In the genomic region with DNA sequence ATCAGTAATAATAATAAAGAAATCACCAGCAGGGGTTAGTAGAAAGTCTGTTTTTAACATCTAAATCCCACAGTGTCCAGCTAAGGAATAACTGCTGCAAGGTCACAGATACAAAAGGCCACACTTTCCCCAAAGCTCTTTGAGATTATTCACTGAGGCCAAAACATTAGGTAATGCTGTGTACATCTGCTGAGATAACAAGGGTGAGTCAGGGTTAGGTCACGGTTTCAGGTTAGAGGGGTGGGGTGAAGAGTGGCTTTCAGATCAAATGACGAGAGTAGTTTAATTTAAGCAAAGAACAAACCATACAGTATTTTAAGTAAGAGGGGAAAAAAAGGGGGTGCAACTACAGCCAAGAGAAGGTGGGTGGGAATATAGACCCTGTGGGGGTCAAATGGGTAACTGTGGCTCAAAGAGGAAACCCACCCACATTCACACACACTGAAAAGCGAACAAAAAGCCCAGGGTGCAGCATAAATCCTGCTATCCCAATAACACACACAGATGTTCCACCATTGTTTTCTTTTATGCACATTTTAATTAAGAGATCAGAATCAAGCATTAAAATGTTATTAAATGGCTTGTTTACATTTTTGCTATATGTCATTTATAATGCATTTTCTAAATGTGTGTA, we compare ENCODE assay signal across 8 cellular contexts.
DNase-seq lines count a peak whose midpoint lies in the region; TF ChIP-seq lines count a peak whose summit lies in the region.

No MANE protein-coding gene starts in this region.

- no peak overlapping the region for H3K4me3 ChIP-seq in MM.1S (ENCODE audit: low read length)
- H3K4me3 ChIP-seq in epithelial cell of esophagus (ENCODE audit: low read length), result no peak overlapping the region
- no peak overlapping the region for H3K4me3 ChIP-seq in tibial nerve

- peak overlapping the region; percentile 5; the same call in 1 of the 2 replicates for H3K4me2 ChIP-seq in MM.1S (ENCODE audit: low read depth, low read length)

- H3K27ac ChIP-seq in MM.1S (ENCODE audit: low read length) (no peak overlapping the region), tibial nerve (no peak overlapping the region)

- H3K36me3 ChIP-seq in MM.1S (replicated peaks; ENCODE audit: insufficient read depth, low read length), result no peaks in the 10 kb centered on the region
- no peaks in the 10 kb centered on the region for H3K36me3 ChIP-seq in tibial nerve

- no peaks in the 10 kb centered on the region for H4K20me1 ChIP-seq in MM.1S (ENCODE audit: insufficient read depth, low read length)

- no peak overlapping the region for H2AFZ ChIP-seq in MM.1S (ENCODE audit: low read length)

- 78% methylated on average over 3 of the region's 3 CpGs for WGBS in tibial nerve, 2 donors

- TF ChIP-seq CTCF in MM.1S (IDR thresholded peaks at IDR 0.05; ENCODE audit: low read length) (no peak), epithelial cell of esophagus (IDR thresholded peaks at IDR 0.05; ENCODE audit: insufficient read depth, low read depth, low read length, missing control alignments) (no peak), tibial nerve (IDR thresholded peaks at IDR 0.05) (no peak)

- H3K4me1 ChIP-seq in MM.1S (ENCODE audit: low read length) (peaks cover 10% of the 10 kb centered on the region), tibial nerve (peaks cover 0 to 44% (median 3%) of the 10 kb centered on the region in 4 donors)

- no peaks in the 10 kb centered on the region for H3K27me3 ChIP-seq in MM.1S (replicated peaks; ENCODE audit: insufficient read depth, low read length)
- H3K27me3 ChIP-seq in tibial nerve, result no peaks in the 10 kb centered on the region

- H3K9me3 ChIP-seq in MM.1S (replicated peaks; ENCODE audit: insufficient read depth, low read length), result no peaks in the 10 kb centered on the region
- no peaks in the 10 kb centered on the region for H3K9me3 ChIP-seq in tibial nerve

- peak; percentile 1 for DNase-seq in stimulated activated naive CD4-positive, alpha-beta T cell treated with Interleukin-2 at 50 U/mL for 16 hours (lab: John Stamatoyannopoulos, UW)
- no peak for DNase-seq in stimulated activated naive CD4-positive, alpha-beta T cell (lab: John Stamatoyannopoulos, UW)
- DNase-seq in MM.1S (peak; percentile 39), epithelial cell of esophagus (ENCODE audit: low read depth) (peak; percentile 96), NCI-H345 (lab: John Stamatoyannopoulos, UW) (no peak), cerebellar cortex (ENCODE audit: low spot score) (no peak), tibial nerve (ENCODE audit: low spot score in 2 of 2) (no peak)
- DNase-seq in stimulated activated CD4-positive, alpha-beta T cell treated with anti-CD3 and anti-CD28 coated beads, Interleukin-4, amount 100 ng/mL, for 48 hours (ENCODE audit: low read depth in 2 of 2), result peak; percentile 4 to 32

- peak in 1 of 2 donors; percentile 22 for TF ChIP-seq EP300 in tibial nerve (IDR thresholded peaks at IDR 0.05)

- H3K79me2 ChIP-seq in MM.1S (ENCODE audit: low read length), result no peaks in the 10 kb centered on the region

- TF ChIP-seq POLR2A in tibial nerve (IDR thresholded peaks at IDR 0.05), result no peak

- no peaks in the 10 kb centered on the region for H3K9me2 ChIP-seq in MM.1S (replicated peaks; ENCODE audit: insufficient read depth, low read length)

- no peak overlapping the region for H3K9ac ChIP-seq in MM.1S (ENCODE audit: low read length)

- no peaks in the 10 kb centered on the region for H3F3A ChIP-seq in MM.1S (ENCODE audit: insufficient read depth, low read length)

Comparison
In these comparisons a context has a peak if more than half of its experiments do, and no peak if none do; other contexts are left out.
1. DNase-seq: peak in stimulated activated naive CD4-positive, alpha-beta T cell treated with Interleukin-2 at 50 U/mL for 16 hours (single experiment), MM.1S (single experiment), epithelial cell of esophagus (single experiment) and stimulated activated CD4-positive, alpha-beta T cell treated with anti-CD3 and anti-CD28 coated beads, Interleukin-4, amount 100 ng/mL, for 48 hours (2 of 2); none in stimulated activated naive CD4-positive, alpha-beta T cell (0 of 6), NCI-H345 (single experiment), cerebellar cortex (single experiment) and tibial nerve (0 of 2).